ENCODE assay signal across 8 cellular contexts in genomic region chr17:48036693-48037035, GRCh38. TPM values are rescaled to one million over a fixed set of nuclear protein-coding genes. Genes with fewer than 3 reads are reported as not detected.
A peak's percentile ranks its signal among the peaks of the same experiment; 100 is the strongest.
DNase-seq lines count a peak whose midpoint lies in the region; ATAC-seq and TF ChIP-seq lines count a peak whose summit lies in the region.

No MANE protein-coding gene starts in this region.

- no peaks in the 10 kb centered on the region for H3K36me3 Mint-ChIP-seq in CD8-positive, alpha-beta T cell
- no peaks in the 10 kb centered on the region for H3K36me3 Mint-ChIP-seq in progenitor cell of endocrine pancreas (ENCODE audit: insufficient read depth)

- POLR2A ChIA-PET in CD8-positive, alpha-beta T cell (lab: Charles Lee), result interaction anchor here (0.6 to 3.8 kb wide), 5 partner anchors 10 to 75 kb away, joined by 3 to 20 read pairs (median 4); partner anchors contain the start of genes CDK5RAP3, NFE2L1 and SNX11

- H3K4me3 ChIP-seq in CD8-positive, alpha-beta T cell (ENCODE audit: low read depth, low read length), result no peak overlapping the region
- H3K4me3 ChIP-seq in SJSA1, result peak overlapping the region; percentile 59
- peak overlapping the region; percentile 40 to 79 (median 68) for H3K4me3 ChIP-seq in fibroblast of lung (replicated peaks in 1 of 4; ENCODE audit: control extremely low read depth in 1 of 4, insufficient read depth in 1 of 4, low read depth in 3 of 4, low read length in 4 of 4)

- H3K79me2 ChIP-seq in fibroblast of lung (ENCODE audit: control insufficient read depth, insufficient read depth, low read length), result no peaks in the 10 kb centered on the region

- H3K9me3 Mint-ChIP-seq in CD8-positive, alpha-beta T cell, result no peaks in the 10 kb centered on the region
- no peaks in the 10 kb centered on the region for H3K9me3 Mint-ChIP-seq in progenitor cell of endocrine pancreas (ENCODE audit: low read depth)

- intact Hi-C loops in CD8-positive, alpha-beta T cell (cut with DNase I, micrococcal nuclease), result loop anchor here (1.0 kb wide), 3 partner anchors 11 to 38 kb away; partner anchors contain the start of gene NFE2L1 (in 1 of the 2)

- H3K9me3 ChIP-seq in CD8-positive, alpha-beta T cell (ENCODE audit: low read length), result no peaks in the 10 kb centered on the region
- H3K9me3 ChIP-seq in SJSA1 (replicated peaks), result no peaks in the 10 kb centered on the region; the same call in 1 of the 2 replicates
- no peaks in the 10 kb centered on the region for H3K9me3 ChIP-seq in fibroblast of lung (ENCODE audit: control insufficient read depth, insufficient read depth, low read depth, low read length)

- H3K9ac ChIP-seq in fibroblast of lung (ENCODE audit: insufficient read depth, low read length), result no peak overlapping the region

- no peaks in the 10 kb centered on the region for H3K4me1 ChIP-seq in CD8-positive, alpha-beta T cell (ENCODE audit: insufficient read depth, low read length)
- H3K4me1 ChIP-seq in SJSA1 (replicated peaks) (peaks cover 16% of the 10 kb centered on the region), fibroblast of lung (ENCODE audit: control insufficient read depth, extremely low read depth, insufficient read depth, low read length) (peaks cover 11% of the 10 kb centered on the region)

- peak overlapping the region; percentile 88 for H3K4me2 ChIP-seq in fibroblast of lung (ENCODE audit: extremely low read depth, insufficient read depth, low read length)

- peak overlapping the region; percentile 84 for H3K4me3 Mint-ChIP-seq in CD8-positive, alpha-beta T cell
- H3K4me3 Mint-ChIP-seq in progenitor cell of endocrine pancreas (ENCODE audit: low read depth), result peak overlapping the region; percentile 62

- no peak overlapping the region for H3K27ac Mint-ChIP-seq in CD8-positive, alpha-beta T cell
- no peak overlapping the region for H3K27ac Mint-ChIP-seq in progenitor cell of endocrine pancreas

- peak overlapping the region; percentile 16 for H2AFZ ChIP-seq in fibroblast of lung (ENCODE audit: low read length)

- peaks cover 31% of the 10 kb centered on the region for H3K27me3 Mint-ChIP-seq in CD8-positive, alpha-beta T cell (ENCODE audit: low read depth)
- peaks cover 68% of the 10 kb centered on the region for H3K27me3 Mint-ChIP-seq in progenitor cell of endocrine pancreas

- no peak for DNase-seq in CD8-positive, alpha-beta T cell
- DNase-seq in SJSA1 (ENCODE audit: low read depth in 1 of 2, low spot score in 2 of 2) (no peak), fibroblast of lung (ENCODE audit: low read depth in 2 of 2) (no peak), progenitor cell of endocrine pancreas (ENCODE audit: low spot score, unreplicated experiment) (no peak), inferior parietal cortex (ENCODE audit: extremely low spot score) (no peak), iPS-NIHi11 (ENCODE audit: low spot score) (no peak)

- CTCF ChIA-PET in CD8-positive, alpha-beta T cell (lab: Charles Lee), result interaction anchor here (0.8 to 5.1 kb wide), 18 partner anchors 9 to 581 kb away, joined by 3 to 42 read pairs (median 4); no protein-coding TSS in a partner anchor

- no peak for TF ChIP-seq CTCF in CD8-positive, alpha-beta T cell (IDR thresholded peaks at IDR 0.05)
- no peak for TF ChIP-seq CTCF in fibroblast of lung (conservative IDR thresholded peaks at IDR 0.05 in 1 of 2, IDR thresholded peaks at IDR 0.05 in 1 of 2; ENCODE audit: low read depth in 1 of 2, low read length in 2 of 2)
- TF ChIP-seq CTCF in progenitor cell of endocrine pancreas (IDR thresholded peaks at IDR 0.05; ENCODE audit: unreplicated experiment), result no peak

- no peaks in the 10 kb centered on the region for H3K36me3 ChIP-seq in CD8-positive, alpha-beta T cell (ENCODE audit: insufficient read depth, low read length)
- peaks cover 7% of the 10 kb centered on the region; the same call in 1 of the 2 replicates for H3K36me3 ChIP-seq in SJSA1
- peaks cover 5% of the 10 kb centered on the region for H3K36me3 ChIP-seq in fibroblast of lung (ENCODE audit: control insufficient read depth, insufficient read depth, low read length)

- no peaks in the 10 kb centered on the region for H4K20me1 ChIP-seq in fibroblast of lung (ENCODE audit: control insufficient read depth, extremely low read depth, insufficient read depth, low read length)

- no peak for ATAC-seq in CD8-positive, alpha-beta T cell
- ATAC-seq in HG02973 (IDR thresholded peaks at IDR 0.05; ENCODE audit: unreplicated experiment), result no peak
- no peak for ATAC-seq in HG03196 (IDR thresholded peaks at IDR 0.05; ENCODE audit: unreplicated experiment)

- no peaks in the 10 kb centered on the region for H3K27me3 ChIP-seq in CD8-positive, alpha-beta T cell (ENCODE audit: insufficient read depth, low read length)
- H3K27me3 ChIP-seq in SJSA1 (replicated peaks), result no peaks in the 10 kb centered on the region
- no peaks in the 10 kb centered on the region for H3K27me3 ChIP-seq in fibroblast of lung (ENCODE audit: control insufficient read depth, insufficient read depth, low read length)

- peaks cover 6% of the 10 kb centered on the region for H3K4me1 Mint-ChIP-seq in CD8-positive, alpha-beta T cell (ENCODE audit: low read depth)
- H3K4me1 Mint-ChIP-seq in progenitor cell of endocrine pancreas (ENCODE audit: low read depth), result peaks cover 5% of the 10 kb centered on the region

- H3K27ac ChIP-seq in CD8-positive, alpha-beta T cell (ENCODE audit: low read depth, low read length), result no peak overlapping the region
- H3K27ac ChIP-seq in SJSA1, result no peak overlapping the region
- no peak overlapping the region for H3K27ac ChIP-seq in fibroblast of lung (ENCODE audit: insufficient read depth, low read length)

RNA-seq across cellular contexts. Expression of gene COPZ2, which starts 0.9 kb away (rescaled TPM):
- total RNA-seq in CD8-positive, alpha-beta T cell, result under 1 TPM; 0.57 to 0.92 TPM
- 21.1 and 45.2 TPM in 2 replicates for total RNA-seq in SJSA1 (2014; rRNA removed; shearing (Covaris generic))
- total RNA-seq in fibroblast of lung (49.8 and 63.1 TPM in 2 replicates), progenitor cell of endocrine pancreas (0.64 TPM in 1 of 2 replicates, not detected in the other)
- polyA plus RNA-seq in fibroblast of lung, result 97.9 and 104 TPM in 2 replicates
- polyA plus RNA-seq in fibroblast of lung (2012), result 130 and 148 TPM in 2 replicates
- 61.9 and 91.5 TPM in 2 replicates for polyA minus RNA-seq in fibroblast of lung (ENCODE audit: low replicate concordance)

RNA-seq across cellular contexts. Expression of gene NFE2L1, which starts 11.5 kb away (rescaled TPM):
- total RNA-seq in CD8-positive, alpha-beta T cell, result 10 to 100 TPM; 29.5 to 32.5 TPM
- total RNA-seq in SJSA1 (2014; rRNA removed; shearing (Covaris generic)), result 61.8 and 200 TPM in 2 replicates
- total RNA-seq in fibroblast of lung (90.4 and 162 TPM in 2 replicates), progenitor cell of endocrine pancreas (123 and 124 TPM in 2 replicates)
- 170 and 200 TPM in 2 replicates for polyA plus RNA-seq in fibroblast of lung
- 119 and 162 TPM in 2 replicates for polyA plus RNA-seq in fibroblast of lung (2012)
- 172 and 227 TPM in 2 replicates for polyA minus RNA-seq in fibroblast of lung (ENCODE audit: low replicate concordance)

Comparison
In these comparisons a context has a peak if more than half of its experiments do, and no peak if none do; other contexts are left out.
1. RNA of gene COPZ2, which starts 0.9 kb away (total RNA-seq): 49.8 to 63.1 TPM in fibroblast of lung and 21.1 to 45.2 TPM in SJSA1; 0.57 to 0.92 TPM in CD8-positive, alpha-beta T cell and 0.64 TPM in progenitor cell of endocrine pancreas; every median in the first group is over 10 times any median in the second.